ENCODE assay signal across 14 cellular contexts in genomic region chr13:30629527-30629926, GRCh38.
"Had no signal": no experiment of that assay in that cellular context is flagged by ENCODE, and none has a peak within 500 bp of the region (broad histone marks: within the 10 kb centered on the region; RNA-seq: fewer than 3 reads in every experiment).

No MANE protein-coding gene starts in this region.

- H3K9me3 ChIP-seq: esophagus muscularis mucosa, tibial artery, vagina had no signal

- H3K27me3 ChIP-seq: esophagus muscularis mucosa, tibial artery, vagina had no signal

- DNase-seq: activated CD4-positive, alpha-beta memory T cell treated with anti-CD3 and anti-CD28 coated beads for 36 hours; activated CD4-positive, alpha-beta T cell treated with anti-CD3 and anti-CD28 coated beads for 36 hours; activated effector memory CD4-positive, alpha-beta T cell treated with Interleukin-2 at 50 U/mL for 16 hours; activated naive CD4-positive, alpha-beta T cell treated with anti-CD3 and anti-CD28 coated beads, Interleukin-2, amount 50 U/mL, for 16 hours; activated T-cell treated with anti-CD3 and anti-CD28 coated beads, Interleukin-2, amount 50 U/mL, for 4 hours; glutamatergic neuron; mammary epithelial cell; naive thymus-derived CD8-positive, alpha-beta T cell; nucleus accumbens; T-helper 17 cell; tibial artery; WERI-Rb-1 had no signal

- H3K27ac ChIP-seq: esophagus muscularis mucosa, tibial artery, vagina, WERI-Rb-1 had no signal

- H3K4me3 ChIP-seq: esophagus muscularis mucosa, tibial artery, vagina had no signal
